16 cellular contexts compared by ENCODE assay signal in the genomic region with DNA sequence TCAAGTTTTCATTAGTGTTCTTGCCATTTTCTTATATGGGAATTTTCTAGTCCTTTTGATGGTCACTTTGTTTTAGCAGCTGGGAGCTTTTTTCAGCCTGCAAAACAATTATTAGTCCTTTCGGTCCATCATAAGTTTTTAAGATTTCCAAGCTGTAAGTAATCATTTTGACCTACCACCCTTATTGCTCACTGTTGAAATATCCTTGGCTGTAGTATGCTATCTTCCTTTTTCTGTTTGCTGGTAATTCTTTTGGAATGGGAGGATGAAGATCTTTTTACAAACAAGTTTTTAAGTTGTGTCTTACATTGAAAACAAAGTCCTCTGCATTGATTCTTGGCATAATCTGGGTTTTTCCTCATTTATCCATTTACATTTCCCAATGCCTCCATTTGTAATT. TPM values are rescaled to one million over a fixed set of nuclear protein-coding genes. Genes with fewer than 3 reads are reported as not detected.
DNase-seq lines count a peak whose midpoint lies in the region; ATAC-seq and TF ChIP-seq lines count a peak whose summit lies in the region.
"Had no signal": no experiment of that assay in that cellular context is flagged by ENCODE, and none has a peak within 500 bp of the region (broad histone marks: within the 10 kb centered on the region; RNA-seq: fewer than 3 reads in every experiment).

No MANE protein-coding gene starts in this region.

- H3K9me3 ChIP-seq in right atrium auricular region (no peaks in the 10 kb centered on the region), heart right ventricle (peaks cover 0 to 4% (median 0%) of the 10 kb centered on the region in 11 donors)
- H3K9me3 ChIP-seq: left lung had no signal

- no peak for DNase-seq in Right ventricle myocardium superior
- DNase-seq in right atrium auricular region (ENCODE audit: low spot score), result no peak
- DNase-seq in astrocyte of the spinal cord (ENCODE audit: low read depth, low spot score), result peak; percentile 49
- no peak for DNase-seq in heart right ventricle
- no peak for DNase-seq in RWPE1 (ENCODE audit: low spot score)
- no peak for DNase-seq in NOMO-1 treated with dmso at 0.1 percent for 144 hours (lab: John Stamatoyannopoulos, UW; ENCODE audit: unreplicated experiment)
- DNase-seq in NCI-H2171 (lab: John Stamatoyannopoulos, UW), result no peak
- DNase-seq: activated CD4-positive, alpha-beta memory T cell treated with anti-CD3 and anti-CD28 coated beads for 36 hours; GF-D8; KBM-7; left lung; naive thymus-derived CD8-positive, alpha-beta T cell; NCI-H1436; NCI-H446 treated with DMSO at 0.1 percent for 48 hours; retina had no signal

- TF ChIP-seq CTCF in right atrium auricular region (IDR thresholded peaks at IDR 0.05) (no peak), astrocyte of the spinal cord (IDR thresholded peaks at IDR 0.05; ENCODE audit: low read depth, low read length) (no peak), heart right ventricle (IDR thresholded peaks at IDR 0.05) (no peak), RWPE1 (conservative IDR thresholded peaks at IDR 0.05; ENCODE audit: low read depth) (no peak)

- H3K4me1 ChIP-seq in right atrium auricular region, result peaks cover 0 to 20% of the 10 kb centered on the region in 2 donors
- H3K4me1 ChIP-seq in heart right ventricle, result peaks cover 0 to 49% (median 35%) of the 10 kb centered on the region in 9 donors

- POLR2A ChIA-PET in RWPE1 (lab: Yijun Ruan, JAX; ENCODE audit: low non-redundant PET), result no interaction called here

- H3K27ac ChIP-seq in right atrium auricular region, result peak overlapping the region in 1 of 2 donors; percentile 85
- H3K27ac ChIP-seq in heart right ventricle, result peak overlapping the region in 8 of 10 donors; percentile 9 to 75 (median 56)
- no peak overlapping the region for H3K27ac ChIP-seq in RWPE1

- no peak overlapping the region for H3K4me3 ChIP-seq in right atrium auricular region
- no peak overlapping the region for H3K4me3 ChIP-seq in astrocyte of the spinal cord (ENCODE audit: low read depth, low read length)
- no peak overlapping the region for H3K4me3 ChIP-seq in heart right ventricle
- H3K4me3 ChIP-seq: left lung had no signal

- H3K36me3 ChIP-seq in right atrium auricular region (peaks cover 15% of the 10 kb centered on the region), heart right ventricle (peaks cover 0 to 45% (median 11%) of the 10 kb centered on the region in 9 donors)

- H3K27me3 ChIP-seq in right atrium auricular region, result no peaks in the 10 kb centered on the region
- H3K27me3 ChIP-seq in heart right ventricle, result no peaks in the 10 kb centered on the region
- H3K27me3 ChIP-seq: left lung had no signal

- peak; percentile 32 for ATAC-seq in Right ventricle myocardium superior (ENCODE audit: poor library complexity)
- peak in 2 of 8 donors; percentile 30 to 40 for ATAC-seq in heart right ventricle
- no peak for ATAC-seq in HG02852 (IDR thresholded peaks at IDR 0.05; ENCODE audit: unreplicated experiment)
- ATAC-seq: left lung; naive thymus-derived CD8-positive, alpha-beta T cell had no signal

- WGBS in heart right ventricle, 2 donors, result 39 to 44% methylated on average over 1 of the region's 1 CpG

- in situ Hi-C loops in astrocyte of the spinal cord (cut with HindIII; ENCODE audit: low sequenced_read_pairs), result no loop called here

- intact Hi-C loops in Right ventricle myocardium superior (cut with DNase I) (no loop called here), heart right ventricle (cut with DNase I) (no loop called here)

- CTCF ChIA-PET in RWPE1 (lab: Yijun Ruan, JAX), result no interaction called here

RNA-seq across cellular contexts. Expression of a gene that starts 24.0 kb away (rescaled TPM):
- 359 TPM for total RNA-seq in Right ventricle myocardium superior
- 100 to 1,000 TPM; 206 to 292 TPM for total RNA-seq in right atrium auricular region
- 100 to 1,000 TPM; 231 to 470 (median 351) TPM for total RNA-seq in heart right ventricle
- 100 to 1,000 TPM; 147 to 177 TPM for polyA plus RNA-seq in heart right ventricle

RNA-seq across cellular contexts. Expression of a gene that starts 24.5 kb away (rescaled TPM):
- total RNA-seq in Right ventricle myocardium superior (21.5 TPM), right atrium auricular region (10 to 100 TPM; 20.8 to 33.7 TPM), heart right ventricle (10 to 100 TPM; 21.1 to 46.7 (median 35.8) TPM)
- polyA plus RNA-seq in heart right ventricle, result 10 to 100 TPM; 10.7 to 13.3 TPM
